20 cellular contexts compared by ENCODE assay signal in genomic region chr17:50703162-50703561, GRCh38. TPM values are rescaled to one million over a fixed set of nuclear protein-coding genes. Genes with fewer than 3 reads are reported as not detected.
DNase-seq lines count a peak whose midpoint lies in the region; ATAC-seq, FAIRE-seq and TF ChIP-seq lines count a peak whose summit lies in the region.
"Had no signal": no experiment of that assay in that cellular context is flagged by ENCODE, and none has a peak within 500 bp of the region (broad histone marks: within the 10 kb centered on the region; RNA-seq: fewer than 3 reads in every experiment).

No MANE protein-coding gene starts in this region.

- no peaks in the 10 kb centered on the region for H3K9me2 ChIP-seq in PC-9 (ENCODE audit: insufficient read depth)

- no peak for ATAC-seq in HepG2
- ATAC-seq in right lobe of liver: no peak
- no peak for ATAC-seq in naive B cell (ENCODE audit: low read depth in 2 of 2)
- ATAC-seq: gastrocnemius medialis, SK-N-SH treated with all-trans-retinoic acid at 6 μM for 48 hours had no signal

- peaks cover 58% of the 10 kb centered on the region for H3F3A ChIP-seq in PC-9 (ENCODE audit: insufficient read depth, low read depth)

- H3K36me3 ChIP-seq in HepG2 (replicated peaks in 1 of 2; ENCODE audit: control insufficient read depth in 1 of 2, insufficient read depth in 2 of 2, low read length in 2 of 2) (peaks cover 7 to 14% of the 10 kb centered on the region in 2 experiments), right lobe of liver (peaks cover 0 to 30% (median 5%) of the 10 kb centered on the region in 4 donors), PC-9 (ENCODE audit: low read depth) (peaks cover 29% of the 10 kb centered on the region)

- peaks cover 4 to 10% of the 10 kb centered on the region in 2 donors for H3K36me3 Mint-ChIP-seq in naive B cell

- CTCF ChIA-PET in HepG2 (lab: Yijun Ruan, JAX; ENCODE audit: low intra/inter-chr PET ratio, low total read pairs) (no interaction called here), PC-9 (lab: Charles Lee) (no interaction called here)

- H4K20me1 ChIP-seq in HepG2 (ENCODE audit: insufficient read depth, low read length) (no peaks in the 10 kb centered on the region), PC-9 (ENCODE audit: insufficient read depth) (peaks cover 17% of the 10 kb centered on the region; the same call in 1 of the 2 replicates)

- no peak overlapping the region for H3K9ac ChIP-seq in HepG2 (ENCODE audit: insufficient read depth, low read depth, low read length)

- no peak for FAIRE-seq in HepG2 (lab: Jason Lieb, UNC)
- FAIRE-seq: astrocyte, D721Med had no signal

- H3K4me3 ChIP-seq in HepG2 (replicated peaks in 1 of 3; ENCODE audit: insufficient read depth in 1 of 3, low read depth in 2 of 3, low read length in 3 of 3) (no peak overlapping the region), right lobe of liver (no peak overlapping the region), PC-9 (no peak overlapping the region)
- H3K4me3 ChIP-seq: esophagus muscularis mucosa, gastrocnemius medialis, tibial artery had no signal

- H3K27ac Mint-ChIP-seq in naive B cell: peak overlapping the region in 5 of 6 donors; percentile 13 to 76 (median 51)

- 94% methylated on average over 3 of the region's 3 CpGs for WGBS in HepG2 (ENCODE audit: low lambda C conversion rate)
- 76% methylated on average over 3 of the region's 3 CpGs for WGBS in right lobe of liver (ENCODE audit: insufficient coverage, low coverage, low lambda C conversion rate, missing lambda C conversion rate)

- TF ChIP-seq CTCF in HepG2 (CRISPR knock-in tag; IDR thresholded peaks at IDR 0.05) (no peak), right lobe of liver (IDR thresholded peaks at IDR 0.05) (no peak), PC-9 (conservative IDR thresholded peaks at IDR 0.05) (no peak)

- TF ChIP-seq RAD21 in HepG2 (CRISPR knock-in tag; IDR thresholded peaks at IDR 0.05): no peak

- H3K79me2 ChIP-seq in HepG2 (ENCODE audit: insufficient read depth, low read length) (peaks cover 56% of the 10 kb centered on the region), PC-9 (ENCODE audit: low read depth) (peaks cover 79% of the 10 kb centered on the region)

- no peak for TF ChIP-seq EP300 in HepG2 (IDR thresholded peaks at IDR 0.05; ENCODE audit: low read depth in 2 of 2, low read length in 2 of 2)
- TF ChIP-seq EP300 in HepG2 (CRISPR knock-in tag; IDR thresholded peaks at IDR 0.05; ENCODE audit: borderline replicate concordance): no peak

- no peaks in the 10 kb centered on the region for H3K27me3 Mint-ChIP-seq in naive B cell

- H3K9me3 Mint-ChIP-seq in naive B cell: no peaks in the 10 kb centered on the region

- peaks cover 42% of the 10 kb centered on the region for H3K4me1 ChIP-seq in HepG2 (ENCODE audit: insufficient read depth, low read length)
- H3K4me1 ChIP-seq in right lobe of liver: peaks cover 0 to 10% (median 2%) of the 10 kb centered on the region in 4 donors
- H3K4me1 ChIP-seq in PC-9 (replicated peaks; ENCODE audit: insufficient read depth): peaks cover 41% of the 10 kb centered on the region

- in situ Hi-C loops in HepG2 (cut with HindIII; ENCODE audit: extremely low pct_ligation_motif_present, low pct_unique_long_range_greater_than_20kb): no loop called here

- H2AFZ ChIP-seq in HepG2 (ENCODE audit: low read length) (no peak overlapping the region), PC-9 (no peak overlapping the region)

- peaks cover 22 to 46% (median 25%) of the 10 kb centered on the region in 3 donors for H3K4me1 Mint-ChIP-seq in naive B cell

- DNase-seq in HepG2 (ENCODE audit: low spot score) (no peak), right lobe of liver (no peak), PC-9 (no peak), naive B cell (no peak), hypothalamus (lab: John Stamatoyannopoulos, UW) (no peak), GM19240 (ENCODE audit: insufficient read length, low spot score) (no peak)
- no peak for DNase-seq in stimulated activated naive CD4-positive, alpha-beta T cell (lab: John Stamatoyannopoulos, UW)
- DNase-seq: activated CD4-positive, CD25-positive, alpha-beta regulatory T cell treated with anti-CD3 and anti-CD28 coated beads, Interleukin-2, amount 50 U/mL, for 72 hours; cerebellar nuclear complex; effector CD4-positive, alpha-beta T cell; gastrocnemius medialis; NCI-H1417; posterior cingulate gyrus; stimulated activated naive CD4-positive, alpha-beta T cell treated with Interleukin-2 at 50 U/mL for 16 hours; T-helper 9 cell; tibial artery had no signal

- peak overlapping the region; percentile 7; the same call in 1 of the 2 replicates for H3K4me2 ChIP-seq in HepG2 (ENCODE audit: low read depth, low read length)
- 0 out of 2 replicates have a peak overlapping the region, but pooled peaks have one; percentile 2 for H3K4me2 ChIP-seq in PC-9

- H3K9me3 ChIP-seq in HepG2 (ENCODE audit: low read length) (no peaks in the 10 kb centered on the region), right lobe of liver (no peaks in the 10 kb centered on the region), PC-9 (ENCODE audit: insufficient read depth, low read depth) (no peaks in the 10 kb centered on the region)
- H3K9me3 ChIP-seq: esophagus muscularis mucosa, gastrocnemius medialis, tibial artery had no signal

- no peak overlapping the region for H3K27ac ChIP-seq in HepG2 (ENCODE audit: extremely low read length, insufficient read depth, low read length)
- no peak overlapping the region for H3K27ac ChIP-seq in right lobe of liver
- no peak overlapping the region; the same call in 1 of the 2 replicates for H3K27ac ChIP-seq in PC-9
- H3K27ac ChIP-seq: tibial artery had no signal

- TF ChIP-seq POLR2A in HepG2 (IDR thresholded peaks at IDR 0.05; ENCODE audit: insufficient read depth in 1 of 2, low read depth in 2 of 2, low read length in 2 of 2) (no peak), right lobe of liver (IDR thresholded peaks at IDR 0.05) (no peak)

- BruUV-seq in HepG2 (replicated peaks; lab: Mats Ljungman, UMichigan) (no TSS peak), PC-9 (replicated peaks; lab: Mats Ljungman, UMichigan) (no TSS peak)

- POLR2A ChIA-PET in HepG2 (lab: Yijun Ruan, JAX) (interaction anchor here (1.0 to 6.5 kb wide), 6 partner anchors 9 to 161 kb away, joined by 3 to 97 read pairs (median 5); partner anchors contain the start of gene LUC7L3), PC-9 (lab: Charles Lee; ENCODE audit: unreplicated experiment) (no interaction called here)

- peak overlapping the region in 2 of 8 donors; percentile 9 to 84 for H3K4me3 Mint-ChIP-seq in naive B cell

- no peaks in the 10 kb centered on the region; a peak in 1 of 5 replicates for H3K27me3 ChIP-seq in HepG2 (ENCODE audit: control insufficient read depth in 1 of 2, insufficient read depth in 2 of 2, low read length in 2 of 2)
- no peaks in the 10 kb centered on the region for H3K27me3 ChIP-seq in right lobe of liver
- no peaks in the 10 kb centered on the region for H3K27me3 ChIP-seq in PC-9 (ENCODE audit: insufficient read depth, low read depth)
- H3K27me3 ChIP-seq: esophagus muscularis mucosa, gastrocnemius medialis, tibial artery had no signal

- intact Hi-C loops in HepG2 (cut with micrococcal nuclease; ENCODE audit: unreplicated experiment) (no loop called here), right lobe of liver (cut with DNase I) (no loop called here), PC-9 (cut with micrococcal nuclease; ENCODE audit: unreplicated experiment) (no loop called here)

RNA-seq across cellular contexts. Expression of gene ANKRD40, which starts 4.6 kb away (rescaled TPM):
- total RNA-seq in HepG2 (2016; rRNA removed; fragmentation: Illumina TruSeq; extraction: Trizol) (46.4 and 52.4 TPM in 2 replicates), right lobe of liver (10 to 100 TPM; 13.9 to 17.4 (median 15.1) TPM), PC-9 (2021) (24.4 and 33.5 TPM in 2 replicates)
- 14.8 and 17.0 TPM in 2 replicates for total RNA-seq in HepG2 (2016; cell fraction: cytosol; rRNA removed; fragmentation: Illumina TruSeq; extraction: Trizol; ENCODE audit: low read depth)
- total RNA-seq in HepG2 (2016; cell fraction: insoluble cytoplasmic fraction; rRNA removed; fragmentation: Illumina TruSeq; extraction: Trizol): 43.9 and 45.1 TPM in 2 replicates
- total RNA-seq in HepG2 (2016; cell fraction: membrane; rRNA removed; fragmentation: Illumina TruSeq; extraction: Trizol): 53.6 and 57.7 TPM in 2 replicates
- total RNA-seq in HepG2 (2016; cell fraction: nucleus; rRNA removed; fragmentation: Illumina TruSeq; extraction: Trizol): 27.7 and 32.1 TPM in 2 replicates
- polyA plus RNA-seq in HepG2 (2011; rRNA removed) (30.2 and 35.0 TPM in 2 replicates), naive B cell (ENCODE audit: low read depth in 6 of 6) (1 to 10 TPM; 3.3 to 6.4 (median 4.6) TPM)
- 20.9 and 27.5 TPM in 2 replicates for polyA plus RNA-seq in HepG2 (2011; cell fraction: cytosol; rRNA removed)
- 14.0 and 17.7 TPM in 2 replicates for polyA plus RNA-seq in HepG2 (2011; cell fraction: nucleus; rRNA removed)
- polyA plus RNA-seq in HepG2 (2012): 25.7 and 26.1 TPM in 2 replicates
- polyA plus RNA-seq in HepG2 (2016; cell fraction: cytosol; fragmentation: Illumina TruSeq; extraction: Trizol; ENCODE audit: low read depth): 12.7 TPM in 2 replicates
- 37.2 and 46.0 TPM in 2 replicates for polyA plus RNA-seq in HepG2 (2016; cell fraction: insoluble cytoplasmic fraction; fragmentation: Illumina TruSeq; extraction: Trizol; ENCODE audit: low read depth)
- polyA plus RNA-seq in HepG2 (2016; cell fraction: membrane; fragmentation: Illumina TruSeq; extraction: Trizol; ENCODE audit: low read depth): 34.9 and 37.7 TPM in 2 replicates
- 52.0 and 58.7 TPM in 2 replicates for polyA plus RNA-seq in HepG2 (2016; cell fraction: nucleus; fragmentation: Illumina TruSeq; extraction: Trizol; ENCODE audit: insufficient read depth, low read depth)
- 22.7 and 24.6 TPM in 2 replicates for polyA minus RNA-seq in HepG2 (2011; rRNA and poly(A)+ RNA removed; ENCODE audit: low replicate concordance)
- polyA minus RNA-seq in HepG2 (2011; cell fraction: cytosol; rRNA and poly(A)+ RNA removed): 31.7 and 31.9 TPM in 2 replicates
- polyA minus RNA-seq in HepG2 (2011; cell fraction: nucleus; rRNA and poly(A)+ RNA removed): 21.2 and 23.9 TPM in 2 replicates

RNA-seq across cellular contexts. Expression of gene LUC7L3, which starts 16.2 kb away (rescaled TPM):
- 60.2 and 108 TPM in 2 replicates for total RNA-seq in HepG2 (2016; rRNA removed; fragmentation: Illumina TruSeq; extraction: Trizol)
- total RNA-seq in HepG2 (2016; cell fraction: cytosol; rRNA removed; fragmentation: Illumina TruSeq; extraction: Trizol; ENCODE audit: low read depth): 18.8 and 26.1 TPM in 2 replicates
- 62.5 and 109 TPM in 2 replicates for total RNA-seq in HepG2 (2016; cell fraction: insoluble cytoplasmic fraction; rRNA removed; fragmentation: Illumina TruSeq; extraction: Trizol)
- total RNA-seq in HepG2 (2016; cell fraction: membrane; rRNA removed; fragmentation: Illumina TruSeq; extraction: Trizol): 14.5 and 18.9 TPM in 2 replicates
- total RNA-seq in HepG2 (2016; cell fraction: nucleus; rRNA removed; fragmentation: Illumina TruSeq; extraction: Trizol): 195 TPM in 2 replicates
- polyA plus RNA-seq in HepG2 (2011; rRNA removed): 95.9 and 120 TPM in 2 replicates
- polyA plus RNA-seq in HepG2 (2011; cell fraction: cytosol; rRNA removed): 30.0 and 34.7 TPM in 2 replicates
- 415 and 478 TPM in 2 replicates for polyA plus RNA-seq in HepG2 (2011; cell fraction: nucleus; rRNA removed)
- polyA plus RNA-seq in HepG2 (2012): 194 and 235 TPM in 2 replicates
- polyA plus RNA-seq in HepG2 (2016; cell fraction: cytosol; fragmentation: Illumina TruSeq; extraction: Trizol; ENCODE audit: low read depth): 7.1 and 8.6 TPM in 2 replicates
- polyA plus RNA-seq in HepG2 (2016; cell fraction: insoluble cytoplasmic fraction; fragmentation: Illumina TruSeq; extraction: Trizol; ENCODE audit: low read depth): 136 and 147 TPM in 2 replicates
- polyA plus RNA-seq in HepG2 (2016; cell fraction: membrane; fragmentation: Illumina TruSeq; extraction: Trizol; ENCODE audit: low read depth): 13.0 and 18.1 TPM in 2 replicates
- 530 TPM in 2 replicates for polyA plus RNA-seq in HepG2 (2016; cell fraction: nucleus; fragmentation: Illumina TruSeq; extraction: Trizol; ENCODE audit: insufficient read depth, low read depth)
- 33.0 and 52.4 TPM in 2 replicates for polyA minus RNA-seq in HepG2 (2011; rRNA and poly(A)+ RNA removed; ENCODE audit: low replicate concordance)
- polyA minus RNA-seq in HepG2 (2011; cell fraction: cytosol; rRNA and poly(A)+ RNA removed): 14.1 and 14.4 TPM in 2 replicates
- polyA minus RNA-seq in HepG2 (2011; cell fraction: nucleus; rRNA and poly(A)+ RNA removed): 321 and 363 TPM in 2 replicates
- total RNA-seq in right lobe of liver: 10 to 100 TPM; 15.4 to 50.5 (median 31.0) TPM
- total RNA-seq in PC-9 (2021): 147 and 212 TPM in 2 replicates
- polyA plus RNA-seq in naive B cell (ENCODE audit: low read depth in 6 of 6): 100 to 1,000 TPM in 1 of 6 donors, 10 to 100 TPM in 5; 35.9 to 106 (median 54.9) TPM
